10 cellular contexts compared by ENCODE assay signal in genomic region chr9:117247271-117247670, GRCh38.
A peak's percentile ranks its signal among the peaks of the same experiment; 100 is the strongest.
DNase-seq lines count a peak whose midpoint lies in the region; ATAC-seq and TF ChIP-seq lines count a peak whose summit lies in the region.
"Had no signal": no experiment of that assay in that cellular context is flagged by ENCODE, and none has a peak within 500 bp of the region (broad histone marks: within the 10 kb centered on the region; RNA-seq: fewer than 3 reads in every experiment).

No MANE protein-coding gene starts in this region.

- H3K27me3 Mint-ChIP-seq in endothelial cell (ENCODE audit: unreplicated experiment), result no peaks in the 10 kb centered on the region
- H3K27me3 Mint-ChIP-seq: activated CD4-positive, alpha-beta memory T cell treated with anti-CD3 and anti-CD28 coated beads for 36 hours had no signal

- no peak overlapping the region for H3K4me3 Mint-ChIP-seq in endothelial cell (ENCODE audit: unreplicated experiment)
- H3K4me3 Mint-ChIP-seq: activated CD4-positive, alpha-beta memory T cell treated with anti-CD3 and anti-CD28 coated beads for 36 hours had no signal

- H3K36me3 Mint-ChIP-seq in endothelial cell (ENCODE audit: low read depth, unreplicated experiment), result no peaks in the 10 kb centered on the region
- H3K36me3 Mint-ChIP-seq: activated CD4-positive, alpha-beta memory T cell treated with anti-CD3 and anti-CD28 coated beads for 36 hours had no signal

- no peaks in the 10 kb centered on the region for H3K9me3 Mint-ChIP-seq in endothelial cell (ENCODE audit: unreplicated experiment)

- DNase-seq in NCI-H2081 (lab: John Stamatoyannopoulos, UW), result peak; percentile 8 to 18
- no peak for DNase-seq in NCI-H2081 treated with DMSO at 0.1 percent for 48 hours (lab: John Stamatoyannopoulos, UW)
- DNase-seq in NCI-H2171 (lab: John Stamatoyannopoulos, UW), result peak; percentile 15
- peak; percentile 28 for DNase-seq in endothelial cell (ENCODE audit: low spot score)
- no peak for DNase-seq in sciatic nerve (ENCODE audit: low spot score)
- DNase-seq in dedifferentiated amniotic fluid mesenchymal stem cell (ENCODE audit: extremely low spot score), result no peak
- DNase-seq in NCI-H1048 (lab: John Stamatoyannopoulos, UW), result no peak
- DNase-seq: activated CD4-positive, alpha-beta memory T cell treated with anti-CD3 and anti-CD28 coated beads for 36 hours; AML-193 had no signal

- peak; percentile 42 for TF ChIP-seq CTCF in endothelial cell (IDR thresholded peaks at IDR 0.05; ENCODE audit: unreplicated experiment)

- H3K27ac Mint-ChIP-seq in endothelial cell (ENCODE audit: unreplicated experiment), result no peak overlapping the region
- H3K27ac Mint-ChIP-seq: activated CD4-positive, alpha-beta memory T cell treated with anti-CD3 and anti-CD28 coated beads for 36 hours had no signal

- no peaks in the 10 kb centered on the region for H3K4me1 Mint-ChIP-seq in endothelial cell (ENCODE audit: unreplicated experiment)

- intact Hi-C loops in sciatic nerve (cut with DNase I), result no loop called here

- ATAC-seq in sciatic nerve, result peak; percentile 59
- no peak for ATAC-seq in HG03095 (IDR thresholded peaks at IDR 0.05; ENCODE audit: unreplicated experiment)

Comparison
In these comparisons a context has a peak if more than half of its experiments do, and no peak if none do; other contexts are left out.
1. DNase-seq: peak in NCI-H2081 (2 of 2), NCI-H2171 (single experiment) and endothelial cell (single experiment); none in NCI-H2081 treated with DMSO at 0.1 percent for 48 hours (single experiment), sciatic nerve (single experiment), dedifferentiated amniotic fluid mesenchymal stem cell (single experiment) and NCI-H1048 (single experiment).